Comparison of ENCODE assay signal across 8 cellular contexts in the genomic region with DNA sequence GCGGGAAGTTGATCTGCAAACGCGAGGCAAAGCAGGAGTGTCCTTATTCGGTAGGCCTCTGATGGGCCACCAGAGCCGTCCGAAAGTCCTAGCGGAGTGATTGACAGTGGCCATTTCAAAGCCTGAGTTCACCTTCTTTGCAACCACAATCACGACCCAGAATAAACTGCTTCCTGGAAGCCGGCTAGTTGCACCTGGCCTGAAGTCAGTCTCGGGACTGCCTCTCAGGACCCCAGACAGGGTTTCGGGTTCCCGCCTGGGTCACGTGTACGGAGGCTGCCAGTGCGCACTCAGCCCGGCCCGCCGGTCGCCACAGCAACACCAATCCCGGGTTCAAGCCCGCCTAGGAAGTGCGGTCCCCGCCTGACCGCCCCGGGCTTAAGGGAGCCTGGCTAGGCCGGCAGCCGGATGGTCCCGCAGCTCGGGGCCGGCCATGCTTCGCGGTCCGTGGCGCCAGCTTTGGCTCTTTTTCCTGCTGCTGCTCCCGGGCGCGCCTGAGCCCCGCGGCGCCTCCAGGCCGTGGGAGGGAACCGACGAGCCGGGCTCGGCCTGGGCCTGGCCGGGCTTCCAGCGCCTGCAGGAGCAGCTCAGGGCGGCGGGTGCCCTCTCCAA. TPM values are rescaled to one million over a fixed set of nuclear protein-coding genes. Genes with fewer than 3 reads are reported as not detected.
A peak's percentile ranks its signal among the peaks of the same experiment; 100 is the strongest.
DNase-seq lines count a peak whose midpoint lies in the region; ATAC-seq, FAIRE-seq and TF ChIP-seq lines count a peak whose summit lies in the region.

A gene with protein sequence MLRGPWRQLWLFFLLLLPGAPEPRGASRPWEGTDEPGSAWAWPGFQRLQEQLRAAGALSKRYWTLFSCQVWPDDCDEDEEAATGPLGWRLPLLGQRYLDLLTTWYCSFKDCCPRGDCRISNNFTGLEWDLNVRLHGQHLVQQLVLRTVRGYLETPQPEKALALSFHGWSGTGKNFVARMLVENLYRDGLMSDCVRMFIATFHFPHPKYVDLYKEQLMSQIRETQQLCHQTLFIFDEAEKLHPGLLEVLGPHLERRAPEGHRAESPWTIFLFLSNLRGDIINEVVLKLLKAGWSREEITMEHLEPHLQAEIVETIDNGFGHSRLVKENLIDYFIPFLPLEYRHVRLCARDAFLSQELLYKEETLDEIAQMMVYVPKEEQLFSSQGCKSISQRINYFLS (plus strand): TSS at position 375 of the 612 bp plus-strand sequence. CDS start 59 bp downstream, at position 434.

- ATAC-seq in GM18861 (IDR thresholded peaks at IDR 0.05; ENCODE audit: unreplicated experiment) (peak; percentile 86), HG03095 (IDR thresholded peaks at IDR 0.05; ENCODE audit: unreplicated experiment) (peak; percentile 85)

- H3K79me2 ChIP-seq in smooth muscle cell (ENCODE audit: low read depth): no peaks in the 10 kb centered on the region

- H3K9me3 Mint-ChIP-seq in immature natural killer cell: no peaks in the 10 kb centered on the region

- DNase-seq in A673 (ENCODE audit: low spot score) (peak; percentile 82), NCI-H2171 (lab: John Stamatoyannopoulos, UW) (peak; percentile 76), WERI-Rb-1 (peak; percentile 98), bronchial epithelial cell (ENCODE audit: low read depth) (peak; percentile 78), immature natural killer cell (peak; percentile 80 to 85 (median 85)), smooth muscle cell (lab: John Stamatoyannopoulos, UW; ENCODE audit: unreplicated experiment) (peak; percentile 47)

- peaks cover 8% of the 10 kb centered on the region for H3F3A ChIP-seq in smooth muscle cell (ENCODE audit: low read depth)

- H3K27ac ChIP-seq in A673 (ENCODE audit: low read depth, low read length, poor library complexity, severe bottlenecking) (peak within 1 kb of the TSS; percentile 72), WERI-Rb-1 (peak within 1 kb of the TSS; percentile 92), smooth muscle cell (ENCODE audit: low read depth) (peak within 1 kb of the TSS; percentile 37)

- no peaks in the 10 kb centered on the region for H4K20me1 ChIP-seq in smooth muscle cell (ENCODE audit: low read depth)

- H3K4me2 ChIP-seq in smooth muscle cell: peak within 1 kb of the TSS; percentile 96

- H2AFZ ChIP-seq in smooth muscle cell (ENCODE audit: low read depth): peak within 1 kb of the TSS; percentile 47

- no peaks in the 10 kb centered on the region for H3K36me3 ChIP-seq in A673 (ENCODE audit: insufficient read depth, low read length, poor library complexity, severe bottlenecking)
- peaks cover 30% of the 10 kb centered on the region for H3K36me3 ChIP-seq in WERI-Rb-1
- peaks cover 3% of the 10 kb centered on the region for H3K36me3 ChIP-seq in bronchial epithelial cell (ENCODE audit: control insufficient read depth, insufficient read depth, low read length)
- H3K36me3 ChIP-seq in smooth muscle cell (ENCODE audit: low read depth): no peaks in the 10 kb centered on the region

- intact Hi-C loops in A673 (cut with micrococcal nuclease; ENCODE audit: unreplicated experiment): no loop called here

- H3K4me3 Mint-ChIP-seq in immature natural killer cell: peak within 1 kb of the TSS; percentile 95 to 98 (median 96)

- H3K9ac ChIP-seq in smooth muscle cell (ENCODE audit: low read depth): peak within 1 kb of the TSS; percentile 72

- WGBS in smooth muscle cell (ENCODE audit: low lambda C conversion rate): under 1% methylated on average over 48 of the region's 49 CpGs

- H3K4me1 ChIP-seq in A673 (ENCODE audit: insufficient read depth, low read length, poor library complexity, severe bottlenecking) (peaks cover 6% of the 10 kb centered on the region), smooth muscle cell (ENCODE audit: low read depth) (peaks cover 6% of the 10 kb centered on the region)

- H3K4me3 ChIP-seq in A673 (ENCODE audit: low read depth, low read length, poor library complexity, severe bottlenecking) (peak within 1 kb of the TSS; percentile 84), WERI-Rb-1 (ENCODE audit: low read depth, low read length) (peak within 1 kb of the TSS; percentile 86), bronchial epithelial cell (ENCODE audit: low read depth, low read length) (peak within 1 kb of the TSS; percentile 87), smooth muscle cell (peak within 1 kb of the TSS; percentile 76)

- H3K27me3 ChIP-seq in A673 (replicated peaks; ENCODE audit: insufficient read depth, low read depth, low read length, poor library complexity): no peaks in the 10 kb centered on the region
- no peaks in the 10 kb centered on the region for H3K27me3 ChIP-seq in WERI-Rb-1 (ENCODE audit: insufficient read depth, low read depth, severe bottlenecking)
- no peaks in the 10 kb centered on the region for H3K27me3 ChIP-seq in bronchial epithelial cell (ENCODE audit: control insufficient read depth, insufficient read depth, low read length)
- H3K27me3 ChIP-seq in smooth muscle cell (ENCODE audit: low read depth): no peaks in the 10 kb centered on the region

- no peak for TF ChIP-seq CTCF in A673 (conservative IDR thresholded peaks at IDR 0.05; ENCODE audit: low read depth, low read length)
- no peak for TF ChIP-seq CTCF in WERI-Rb-1 (IDR thresholded peaks at IDR 0.05; ENCODE audit: low read depth, low read length)
- no peak for TF ChIP-seq CTCF in bronchial epithelial cell (IDR thresholded peaks at IDR 0.05; ENCODE audit: insufficient read depth, low read length, severe bottlenecking)
- TF ChIP-seq CTCF in smooth muscle cell (IDR thresholded peaks at IDR 0.05; ENCODE audit: borderline replicate concordance, insufficient read depth, poor library complexity, severe bottlenecking): no peak

- H3K27ac Mint-ChIP-seq in immature natural killer cell: peak within 1 kb of the TSS; percentile 90 to 95 (median 92)

- H3K36me3 Mint-ChIP-seq in immature natural killer cell: peaks cover 0 to 3% (median 0%) of the 10 kb centered on the region in 3 donors

- no peak for FAIRE-seq in bronchial epithelial cell (lab: Jason Lieb, UNC)

- peaks cover 0 to 3% (median 2%) of the 10 kb centered on the region in 3 donors for H3K27me3 Mint-ChIP-seq in immature natural killer cell (ENCODE audit: low read depth in 3 of 3)

- H3K4me1 Mint-ChIP-seq in immature natural killer cell: peaks cover 32 to 37% of the 10 kb centered on the region in 2 donors

- no TSS peak for BruUV-seq in A673 (replicated peaks; lab: Mats Ljungman, UMichigan)

- CTCF ChIA-PET in A673 (lab: Charles Lee): no interaction called here

- H3K9me3 ChIP-seq in A673 (ENCODE audit: low read depth, low read length, poor library complexity, severe bottlenecking): no peaks in the 10 kb centered on the region
- no peaks in the 10 kb centered on the region for H3K9me3 ChIP-seq in WERI-Rb-1 (ENCODE audit: severe bottlenecking)
- H3K9me3 ChIP-seq in smooth muscle cell (replicated peaks; ENCODE audit: low read depth): no peaks in the 10 kb centered on the region

- POLR2A ChIA-PET in A673 (lab: Charles Lee; ENCODE audit: low non-redundant PET): no interaction called here

RNA-seq across cellular contexts. Expression of the gene that starts here (rescaled TPM):
- total RNA-seq in A673 (2021): 18.0 and 21.0 TPM in 2 replicates
- 14.0 and 17.0 TPM in 2 replicates for total RNA-seq in bronchial epithelial cell
- polyA plus RNA-seq in immature natural killer cell: 10 to 100 TPM; 41.3 to 64.3 (median 45.2) TPM
- total RNA-seq in smooth muscle cell: 11.6 and 13.0 TPM in 2 replicates
- polyA plus RNA-seq in smooth muscle cell: 16.6 and 20.6 TPM in 2 replicates

Comparison
In these comparisons a context has a peak if more than half of its experiments do, and no peak if none do; other contexts are left out.
1. Peak in every context shown above with its lines: DNase-seq, ATAC-seq, H3K4me3 ChIP-seq and H3K27ac ChIP-seq.
2. DNase-seq: peak in every context shown above with its lines; median percentile 98 in WERI-Rb-1; 85 in immature natural killer cell; 82 in A673; 78 in bronchial epithelial cell; 76 in NCI-H2171; 47 in smooth muscle cell.
3. H3K27ac ChIP-seq: peak in every context shown above with its lines; median percentile 92 in WERI-Rb-1; 72 in A673; 37 in smooth muscle cell.